Comparison of ENCODE assay signal across 8 cellular contexts in the genomic region with DNA sequence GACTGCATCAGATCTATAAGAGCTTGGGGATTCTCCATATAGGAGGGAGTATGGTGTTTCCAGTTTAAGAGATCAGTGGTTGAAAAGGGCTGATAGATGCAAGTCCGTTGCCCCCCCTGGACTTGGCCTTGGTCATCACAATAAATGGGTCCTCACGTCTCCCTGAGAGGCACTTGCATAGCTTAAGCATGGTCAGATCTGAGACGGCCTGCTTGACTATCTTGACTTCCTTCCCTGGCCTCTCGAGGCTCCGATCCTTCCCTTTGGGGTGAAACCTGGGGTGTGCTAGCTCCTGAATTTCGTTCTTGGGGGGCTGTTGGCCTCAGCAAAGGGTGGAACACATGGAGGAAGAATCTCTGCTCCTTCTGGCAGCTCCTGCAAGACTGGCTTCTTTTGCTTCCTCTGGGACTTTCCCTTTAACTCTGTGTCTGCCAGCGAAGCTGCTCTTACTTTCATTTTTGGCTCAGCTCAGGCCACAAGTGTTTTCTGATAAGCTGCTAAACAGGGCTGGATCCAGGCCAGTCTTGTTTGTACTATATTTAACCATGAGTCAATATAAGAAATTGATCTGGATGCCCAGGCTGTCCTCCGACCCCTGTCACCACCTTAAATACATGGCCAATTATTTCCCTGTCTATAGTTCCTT. TPM values are rescaled to one million over a fixed set of nuclear protein-coding genes. Genes with fewer than 3 reads are reported as not detected.
A peak's percentile ranks its signal among the peaks of the same experiment; 100 is the strongest.
DNase-seq lines count a peak whose midpoint lies in the region; ATAC-seq, FAIRE-seq and TF ChIP-seq lines count a peak whose summit lies in the region.

No MANE protein-coding gene starts in this region.

- DNase-seq in GM12892 (ENCODE audit: insufficient read length) (peak; percentile 34), LHCN-M2 (ENCODE audit: low read depth) (peak; percentile 57), ascending aorta (ENCODE audit: low spot score in 2 of 2) (no peak), SW480 (ENCODE audit: low spot score) (no peak), NCI-H1417 treated with DMSO at 0.1 percent for 48 hours (lab: John Stamatoyannopoulos, UW) (no peak), NCI-H187 treated with DMSO at 0.1 percent for 48 hours (lab: John Stamatoyannopoulos, UW) (no peak)

- no peaks in the 10 kb centered on the region for H3K36me3 ChIP-seq in ascending aorta
- no peaks in the 10 kb centered on the region for H3K36me3 ChIP-seq in mucosa of stomach (ENCODE audit: control insufficient read depth, insufficient read depth, low read length)

- H3K27ac ChIP-seq in ascending aorta = no peak overlapping the region

- intact Hi-C loops in ascending aorta (cut with DNase I) = no loop called here

- FAIRE-seq in GM12892 (lab: Jason Lieb, UNC) = peak; percentile 90

- H3K9me3 ChIP-seq in ascending aorta (no peaks in the 10 kb centered on the region), mucosa of stomach (ENCODE audit: control insufficient read depth, low read length) (no peaks in the 10 kb centered on the region)

- peak; percentile 96 for ATAC-seq in GM21619 (IDR thresholded peaks at IDR 0.05; ENCODE audit: unreplicated experiment)

- H3K27me3 ChIP-seq in ascending aorta (no peaks in the 10 kb centered on the region), mucosa of stomach (ENCODE audit: control insufficient read depth, insufficient read depth, low read length) (no peaks in the 10 kb centered on the region)

- no peaks in the 10 kb centered on the region for H3K4me1 ChIP-seq in ascending aorta
- H3K4me1 ChIP-seq in mucosa of stomach (ENCODE audit: control insufficient read depth, insufficient read depth, low read length) = peaks cover 12% of the 10 kb centered on the region

- TF ChIP-seq CTCF in ascending aorta (IDR thresholded peaks at IDR 0.05) = no peak

- H3K4me3 ChIP-seq in ascending aorta (peak overlapping the region; percentile 9 to 21), mucosa of stomach (ENCODE audit: low read length) (no peak overlapping the region)

- H3K9ac ChIP-seq in mucosa of stomach (ENCODE audit: low read length) = peak overlapping the region; percentile 15

- no peak for TF ChIP-seq POLR2A in GM12892 (IDR thresholded peaks at IDR 0.05; ENCODE audit: low read depth, low read length)

RNA-seq across cellular contexts. Expression of a gene that starts 11.2 kb away (rescaled TPM):
- 3.8 TPM for polyA plus RNA-seq in GM12892 (2012; ENCODE audit: missing spikeins)
- total RNA-seq in LHCN-M2 (2014; rRNA removed) = 6.2 and 6.4 TPM in 2 replicates
- 1.7 TPM for polyA plus RNA-seq in LHCN-M2 (2012)
- total RNA-seq in ascending aorta = 0.43 TPM

RNA-seq across cellular contexts. Expression of a gene that starts 20.7 kb away (rescaled TPM):
- polyA plus RNA-seq in GM12892 (2012; ENCODE audit: missing spikeins) = 0.13 TPM
- total RNA-seq in LHCN-M2 (2014; rRNA removed) (4.1 and 4.9 TPM in 2 replicates), ascending aorta (7.1 TPM)
- polyA plus RNA-seq in LHCN-M2 (2012) = 1.9 TPM

RNA-seq across cellular contexts. Expression of a gene that starts 53.6 kb away (rescaled TPM):
- 24.5 TPM for polyA plus RNA-seq in GM12892 (2012; ENCODE audit: missing spikeins)
- total RNA-seq in LHCN-M2 (2014; rRNA removed) (36.7 and 37.4 TPM in 2 replicates), ascending aorta (10.9 TPM)
- 32.5 TPM for polyA plus RNA-seq in LHCN-M2 (2012)

Comparison
In these comparisons a context has a peak if more than half of its experiments do, and no peak if none do; other contexts are left out.
1. DNase-seq: peak in GM12892 (single experiment) and LHCN-M2 (single experiment); none in ascending aorta (0 of 2), SW480 (single experiment), NCI-H1417 treated with DMSO at 0.1 percent for 48 hours (single experiment) and NCI-H187 treated with DMSO at 0.1 percent for 48 hours (single experiment).